Comparison of ENCODE assay signal across 1 cellular context in the genomic region with DNA sequence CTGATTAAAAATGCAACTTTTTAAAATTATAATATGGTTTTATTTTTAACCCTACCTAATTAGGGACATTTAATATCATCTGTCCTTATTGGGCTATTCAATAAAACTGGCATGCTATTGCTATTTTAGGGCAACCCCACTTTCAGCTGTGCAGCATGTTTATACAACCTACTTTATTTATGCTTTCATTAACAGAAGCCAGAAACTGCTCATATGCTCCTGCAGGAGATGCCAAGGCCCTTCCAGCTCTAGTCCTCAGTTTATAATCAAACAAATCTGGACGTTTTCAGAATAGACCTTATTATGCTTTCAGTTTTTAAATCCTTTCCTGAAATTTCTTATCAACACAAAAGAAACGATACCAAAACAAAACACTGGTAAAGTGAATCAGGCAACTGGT.
TF ChIP-seq lines count a peak whose summit lies in the region.

No MANE protein-coding gene starts in this region.

TF ChIP-seq in IMR-90, 13 proteins besides CTCF, POLR2A, EP300 and RAD21:
- no peak for TF ChIP-seq CHD1 (IDR thresholded peaks at IDR 0.05; ENCODE audit: low read depth, low read length)
TF ChIP-seq in IMR-90: peak in this region for 0.
